In the genomic region with DNA sequence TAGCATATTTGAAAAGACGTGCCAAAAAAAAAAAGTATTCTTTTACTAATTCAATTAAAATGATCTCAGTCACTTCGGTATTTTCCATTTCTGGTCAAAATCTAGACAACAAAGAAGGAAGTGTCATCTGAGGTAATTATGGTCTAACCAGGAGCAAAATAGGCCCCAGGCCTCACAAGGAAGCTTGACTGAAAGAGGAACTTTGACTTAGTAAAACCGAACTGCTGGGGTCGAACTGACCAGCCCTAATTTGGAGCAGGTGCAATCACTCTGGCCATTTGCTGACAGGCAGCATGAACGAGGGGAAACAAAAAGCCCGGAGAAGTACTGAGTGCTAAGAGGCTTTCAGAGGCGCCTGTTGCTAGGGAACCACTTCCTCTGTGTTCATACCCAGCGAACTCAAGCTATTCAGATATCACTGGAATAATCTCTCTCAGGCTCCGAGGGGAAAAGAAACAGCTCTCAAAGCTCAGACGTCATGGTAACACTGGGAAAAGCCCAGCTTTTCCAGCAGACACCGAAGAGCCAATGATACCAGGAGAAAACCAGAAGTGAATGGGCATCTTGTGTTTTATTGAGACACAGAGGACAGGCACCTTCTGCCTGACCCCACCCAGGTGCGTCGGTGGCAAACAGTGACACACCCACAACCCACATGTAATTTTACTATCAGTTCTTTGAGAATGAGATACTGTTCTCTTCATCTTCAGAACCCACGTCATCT, we compare ENCODE assay signal across 8 cellular contexts.
A peak's percentile ranks its signal among the peaks of the same experiment; 100 is the strongest.
DNase-seq lines count a peak whose midpoint lies in the region; ATAC-seq, FAIRE-seq and TF ChIP-seq lines count a peak whose summit lies in the region.

No MANE protein-coding gene starts in this region.

- H3K27me3 Mint-ChIP-seq in activated CD4-positive, alpha-beta memory T cell treated with anti-CD3 and anti-CD28 coated beads, Interleukin-2, amount 10 ng/mL, durations not matched to agents 7 days and 5 days: no peaks in the 10 kb centered on the region

- peak; percentile 99 for FAIRE-seq in GM18507 (lab: Jason Lieb, UNC)

- H3K27ac ChIP-seq in RWPE1: no peak overlapping the region

- ATAC-seq in HG02938 (IDR thresholded peaks at IDR 0.05; ENCODE audit: unreplicated experiment): peak; percentile 93

- POLR2A ChIA-PET in activated CD4-positive, alpha-beta memory T cell treated with anti-CD3 and anti-CD28 coated beads, Interleukin-2, amount 10 ng/mL, durations not matched to agents 7 days and 5 days (lab: Charles Lee): interaction anchor here (0.7 to 2.9 kb wide), 18 partner anchors 10 to 463 kb away, joined by 3 to 20 read pairs (median 4); partner anchors contain the start of genes CDNF, DCLRE1C, HSPA14 and MEIG1
- POLR2A ChIA-PET in RWPE1 (lab: Yijun Ruan, JAX; ENCODE audit: low non-redundant PET): no interaction called here

- peak overlapping the region; percentile 96 for H3K27ac Mint-ChIP-seq in activated CD4-positive, alpha-beta memory T cell treated with anti-CD3 and anti-CD28 coated beads, Interleukin-2, amount 10 ng/mL, durations not matched to agents 7 days and 5 days

- DNase-seq in GM18507 (ENCODE audit: extremely low spot score, insufficient read length, low read depth) (peak; percentile 69), NCI-H2196 (lab: John Stamatoyannopoulos, UW; ENCODE audit: unreplicated experiment) (peak; percentile 64), middle frontal gyrus (ENCODE audit: extremely low spot score, low spot score) (peak; percentile 65), RWPE1 (ENCODE audit: low spot score) (no peak)
- DNase-seq in activated CD4-positive, alpha-beta memory T cell treated with anti-CD3 and anti-CD28 coated beads, Interleukin-2, amount 10 ng/mL, durations not matched to agents 7 days and 5 days: peak; percentile 79
- DNase-seq in effector CD8-positive, alpha-beta T cell (lab: John Stamatoyannopoulos, UW): peak; percentile 42
- DNase-seq in stimulated activated CD8-positive, alpha-beta memory T cell treated with anti-CD3 and anti-CD28 coated beads, Interleukin-15, amount 100 ng/mL, for 4 hours (ENCODE audit: low read depth in 2 of 2): peak; percentile 34 to 52

- CTCF ChIA-PET in activated CD4-positive, alpha-beta memory T cell treated with anti-CD3 and anti-CD28 coated beads, Interleukin-2, amount 10 ng/mL, durations not matched to agents 7 days and 5 days (lab: Charles Lee): no interaction called here
- CTCF ChIA-PET in RWPE1 (lab: Yijun Ruan, JAX): no interaction called here

- H3K4me3 Mint-ChIP-seq in activated CD4-positive, alpha-beta memory T cell treated with anti-CD3 and anti-CD28 coated beads, Interleukin-2, amount 10 ng/mL, durations not matched to agents 7 days and 5 days: peak overlapping the region; percentile 75

- no peak for TF ChIP-seq CTCF in RWPE1 (conservative IDR thresholded peaks at IDR 0.05; ENCODE audit: low read depth)

- H3K4me1 Mint-ChIP-seq in activated CD4-positive, alpha-beta memory T cell treated with anti-CD3 and anti-CD28 coated beads, Interleukin-2, amount 10 ng/mL, durations not matched to agents 7 days and 5 days: peaks cover 72% of the 10 kb centered on the region

- H3K36me3 Mint-ChIP-seq in activated CD4-positive, alpha-beta memory T cell treated with anti-CD3 and anti-CD28 coated beads, Interleukin-2, amount 10 ng/mL, durations not matched to agents 7 days and 5 days (ENCODE audit: low read depth): peaks cover 3% of the 10 kb centered on the region

- H3K9me3 Mint-ChIP-seq in activated CD4-positive, alpha-beta memory T cell treated with anti-CD3 and anti-CD28 coated beads, Interleukin-2, amount 10 ng/mL, durations not matched to agents 7 days and 5 days: no peaks in the 10 kb centered on the region
